29 cellular contexts compared by ENCODE assay signal in genomic region chr2:73611867-73612266, GRCh38. TPM values are rescaled to one million over a fixed set of nuclear protein-coding genes. Genes with fewer than 3 reads are reported as not detected.
A peak's percentile ranks its signal among the peaks of the same experiment; 100 is the strongest.
DNase-seq lines count a peak whose midpoint lies in the region; ATAC-seq, FAIRE-seq and TF ChIP-seq lines count a peak whose summit lies in the region.
"Had no signal": no experiment of that assay in that cellular context is flagged by ENCODE, and none has a peak within 500 bp of the region (broad histone marks: within the 10 kb centered on the region; RNA-seq: fewer than 3 reads in every experiment).

No MANE protein-coding gene starts in this region.

- no peak overlapping the region for H4K8ac ChIP-seq in IMR-90 (ENCODE audit: low read depth in 2 of 2, low read length in 2 of 2)

- no peak overlapping the region for H3K4ac ChIP-seq in IMR-90 (ENCODE audit: low read depth, low read length)

- H3K56ac ChIP-seq in IMR-90 (ENCODE audit: extremely low read depth, insufficient read depth, low read length): no peak overlapping the region

- H3K4me1 ChIP-seq in IMR-90 (ENCODE audit: control insufficient read depth, insufficient read depth, low read length) (no peaks in the 10 kb centered on the region), sigmoid colon (no peaks in the 10 kb centered on the region)
- H3K4me1 ChIP-seq: A549, transverse colon had no signal

- no peak overlapping the region for H2BK120ac ChIP-seq in IMR-90 (ENCODE audit: low read depth, low read length)

- no peak overlapping the region for H2AK9ac ChIP-seq in IMR-90 (replicated peaks; ENCODE audit: low read depth, low read length, poor library complexity)

- DNase-seq in Daoy (ENCODE audit: low read depth) (peak; percentile 27), IMR-90 (peak; percentile 31), bronchial epithelial cell (ENCODE audit: low read depth) (peak; percentile 72), left kidney (ENCODE audit: low read depth, low spot score) (peak; percentile 7), putamen (ENCODE audit: low spot score) (no peak), NCI-H2107 treated with DMSO at 0.1 percent for 48 hours (lab: John Stamatoyannopoulos, UW; ENCODE audit: unreplicated experiment) (no peak), sigmoid colon (no peak), NCI-H187 (lab: John Stamatoyannopoulos, UW) (no peak)
- DNase-seq: activated CD4-positive, alpha-beta T cell treated with anti-CD3 and anti-CD28 coated beads, Interleukin-2, amount 10 ng/mL, durations not matched to agents 24 days and 14 days; activated naive CD4-positive, alpha-beta T cell; activated T-cell treated with anti-CD3 and anti-CD28 coated beads, Interleukin-2, amount 50 U/mL, for 48 hours; AML-193; CD4-positive, alpha-beta memory T cell; DMS 273 treated with DMSO at 0.1 percent for 48 hours; GDM1; KG1; left cardiac atrium; MV-4-11; NCI-H1436 treated with DMSO at 0.1 percent for 48 hours; NCI-H2107; NCI-H446 treated with DMSO at 0.1 percent for 48 hours; stimulated activated CD4-positive, alpha-beta T cell treated with anti-CD3 and anti-CD28 coated beads, Interleukin-2, amount 100 ng/mL, for 24 hours; transverse colon had no signal

- in situ Hi-C loops in IMR-90 (cut with MboI; ENCODE audit: low sequenced_read_pairs): no loop called here

- POLR2A ChIA-PET in IMR-90 (lab: Charles Lee; ENCODE audit: unreplicated experiment): no interaction called here

- no peak overlapping the region for H3K18ac ChIP-seq in IMR-90 (ENCODE audit: low read depth, low read length)

- no peak overlapping the region for H3K4me2 ChIP-seq in IMR-90 (ENCODE audit: low read depth, low read length)
- H3K4me2 ChIP-seq: A549 had no signal

- no peak for FAIRE-seq in bronchial epithelial cell (lab: Jason Lieb, UNC)
- FAIRE-seq: A549, GM19239, HTR-8/SVneo had no signal

- H3K4me3 ChIP-seq in IMR-90 (ENCODE audit: insufficient read depth, low read depth, low read length) (no peak overlapping the region), bronchial epithelial cell (ENCODE audit: low read depth, low read length) (no peak overlapping the region), sigmoid colon (no peak overlapping the region)
- H3K4me3 ChIP-seq: A549, transverse colon had no signal

- H3K27me3 ChIP-seq in IMR-90 (ENCODE audit: control insufficient read depth, insufficient read depth, low read length) (no peaks in the 10 kb centered on the region), bronchial epithelial cell (ENCODE audit: control insufficient read depth, insufficient read depth, low read length) (no peaks in the 10 kb centered on the region), sigmoid colon (no peaks in the 10 kb centered on the region)
- H3K27me3 ChIP-seq: transverse colon had no signal

- H2BK5ac ChIP-seq in IMR-90 (ENCODE audit: low read depth, low read length, poor library complexity, severe bottlenecking): no peak overlapping the region

- no peak overlapping the region for H2BK15ac ChIP-seq in IMR-90 (ENCODE audit: low read depth, low read length)

- no peak overlapping the region for H3K27ac ChIP-seq in IMR-90 (ENCODE audit: insufficient read depth, low read length)
- no peak overlapping the region for H3K27ac ChIP-seq in sigmoid colon
- H3K27ac ChIP-seq: A549, transverse colon had no signal

- H2AK5ac ChIP-seq in IMR-90 (ENCODE audit: low read depth, low read length): no peak overlapping the region

- no peaks in the 10 kb centered on the region; the same call in 1 of the 2 replicates for H3K36me3 ChIP-seq in IMR-90 (ENCODE audit: control insufficient read depth, insufficient read depth, low read length)
- no peaks in the 10 kb centered on the region for H3K36me3 ChIP-seq in bronchial epithelial cell (ENCODE audit: control insufficient read depth, insufficient read depth, low read length)
- H3K36me3 ChIP-seq in sigmoid colon: peaks cover 0 to 24% (median 6%) of the 10 kb centered on the region in 4 donors
- H3K36me3 ChIP-seq: transverse colon had no signal

- H2BK20ac ChIP-seq in IMR-90 (ENCODE audit: low read depth, low read length): no peak overlapping the region

- BruUV-seq in IMR-90 (replicated peaks; lab: Mats Ljungman, UMichigan): no TSS peak

- no peaks in the 10 kb centered on the region for H4K20me1 ChIP-seq in IMR-90 (ENCODE audit: insufficient read depth, low read length)

- no peaks in the 10 kb centered on the region for H3K9me1 ChIP-seq in IMR-90 (ENCODE audit: insufficient read depth, low read length)

- no peak overlapping the region for H4K5ac ChIP-seq in IMR-90 (ENCODE audit: low read depth, low read length)

- WGBS in IMR-90 (ENCODE audit: extremely low coverage in 2 of 2, insufficient read length in 1 of 2), 2 experiments: no CpG with 5 or more reads among the region's 1 CpG
- WGBS in sigmoid colon, 2 donors: 93 to 95% methylated on average over 1 of the region's 1 CpG

- dilution Hi-C loops in IMR-90 (cut with HindIII; ENCODE audit: low sequenced_read_pairs, unreplicated experiment): no loop called here

- CTCF ChIA-PET in IMR-90 (lab: Yijun Ruan, JAX): no interaction called here

- no peaks in the 10 kb centered on the region for H3K9me3 ChIP-seq in IMR-90 (ENCODE audit: control insufficient read depth, insufficient read depth, low read length)
- no peaks in the 10 kb centered on the region for H3K9me3 ChIP-seq in sigmoid colon
- H3K9me3 ChIP-seq: A549, transverse colon had no signal

- no peak for TF ChIP-seq RAD21 in IMR-90 (IDR thresholded peaks at IDR 0.05; ENCODE audit: low read length)

- no peak overlapping the region for H2AFZ ChIP-seq in IMR-90 (replicated peaks; ENCODE audit: low read length, poor library complexity)

- no peak overlapping the region for H3K14ac ChIP-seq in IMR-90 (replicated peaks; ENCODE audit: low read depth, low read length)

- no peak overlapping the region for H3K9ac ChIP-seq in IMR-90 (ENCODE audit: low read depth, low read length)

- intact Hi-C loops in IMR-90 (cut with micrococcal nuclease): no loop called here
- intact Hi-C loops in sigmoid colon (cut with DNase I): no loop called here

- TF ChIP-seq POLR2A in IMR-90 (IDR thresholded peaks at IDR 0.05; ENCODE audit: low read depth, low read length) (no peak), sigmoid colon (IDR thresholded peaks at IDR 0.05) (no peak)

- no peak overlapping the region for H3K23ac ChIP-seq in IMR-90 (ENCODE audit: low read depth, low read length)

- no peak for TF ChIP-seq EP300 in sigmoid colon (IDR thresholded peaks at IDR 0.05)

- H4K91ac ChIP-seq in IMR-90 (ENCODE audit: insufficient read depth, low read depth, low read length): no peak overlapping the region

- ATAC-seq in IMR-90 (ENCODE audit: low read depth): no peak; the same call in 1 of the 2 replicates
- ATAC-seq: HCT116, left cardiac atrium had no signal

- TF ChIP-seq CTCF in IMR-90 (conservative IDR thresholded peaks at IDR 0.05; ENCODE audit: low read depth, low read length) (no peak), bronchial epithelial cell (IDR thresholded peaks at IDR 0.05; ENCODE audit: insufficient read depth, low read length, severe bottlenecking) (no peak), sigmoid colon (IDR thresholded peaks at IDR 0.05) (no peak)

- no peaks in the 10 kb centered on the region for H3K79me1 ChIP-seq in IMR-90 (ENCODE audit: low read depth in 1 of 2, low read length in 2 of 2)

TF ChIP-seq in IMR-90, 13 proteins besides CTCF, POLR2A, EP300 and RAD21:
- TF ChIP-seq, protein P1, sequence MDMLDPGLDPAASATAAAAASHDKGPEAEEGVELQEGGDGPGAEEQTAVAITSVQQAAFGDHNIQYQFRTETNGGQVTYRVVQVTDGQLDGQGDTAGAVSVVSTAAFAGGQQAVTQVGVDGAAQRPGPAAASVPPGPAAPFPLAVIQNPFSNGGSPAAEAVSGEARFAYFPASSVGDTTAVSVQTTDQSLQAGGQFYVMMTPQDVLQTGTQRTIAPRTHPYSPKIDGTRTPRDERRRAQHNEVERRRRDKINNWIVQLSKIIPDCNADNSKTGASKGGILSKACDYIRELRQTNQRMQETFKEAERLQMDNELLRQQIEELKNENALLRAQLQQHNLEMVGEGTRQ (IDR thresholded peaks at IDR 0.05; ENCODE audit: low read depth, low read length): no peak
- no peak for TF ChIP-seq FOS (IDR thresholded peaks at IDR 0.05; ENCODE audit: low read depth, low read length)
- TF ChIP-seq, protein P2, sequence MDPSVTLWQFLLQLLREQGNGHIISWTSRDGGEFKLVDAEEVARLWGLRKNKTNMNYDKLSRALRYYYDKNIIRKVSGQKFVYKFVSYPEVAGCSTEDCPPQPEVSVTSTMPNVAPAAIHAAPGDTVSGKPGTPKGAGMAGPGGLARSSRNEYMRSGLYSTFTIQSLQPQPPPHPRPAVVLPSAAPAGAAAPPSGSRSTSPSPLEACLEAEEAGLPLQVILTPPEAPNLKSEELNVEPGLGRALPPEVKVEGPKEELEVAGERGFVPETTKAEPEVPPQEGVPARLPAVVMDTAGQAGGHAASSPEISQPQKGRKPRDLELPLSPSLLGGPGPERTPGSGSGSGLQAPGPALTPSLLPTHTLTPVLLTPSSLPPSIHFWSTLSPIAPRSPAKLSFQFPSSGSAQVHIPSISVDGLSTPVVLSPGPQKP (IDR thresholded peaks at IDR 0.05; ENCODE audit: borderline replicate concordance, low read depth, low read length): no peak
- TF ChIP-seq RFX5 (IDR thresholded peaks at IDR 0.05; ENCODE audit: low read depth, low read length): no peak
- TF ChIP-seq SMC3 (IDR thresholded peaks at IDR 0.05; ENCODE audit: low read depth, low read length): no peak
- no peak for TF ChIP-seq NFE2L2 (IDR thresholded peaks at IDR 0.05; ENCODE audit: low read depth, low read length)
- TF ChIP-seq RCOR1 (IDR thresholded peaks at IDR 0.05; ENCODE audit: insufficient replicate concordance, low read length): no peak
- TF ChIP-seq BHLHE40 (IDR thresholded peaks at IDR 0.05; ENCODE audit: low read depth, low read length): no peak
- no peak for TF ChIP-seq CHD1 (IDR thresholded peaks at IDR 0.05; ENCODE audit: low read depth, low read length)
- TF ChIP-seq MXI1 (IDR thresholded peaks at IDR 0.05; ENCODE audit: borderline replicate concordance, low read depth, low read length): no peak
- TF ChIP-seq MAFK (IDR thresholded peaks at IDR 0.05; ENCODE audit: low read depth, low read length): no peak
- no peak for TF ChIP-seq CEBPB (IDR thresholded peaks at IDR 0.05; ENCODE audit: low read depth, low read length)
- no peak for TF ChIP-seq MAZ (IDR thresholded peaks at IDR 0.05; ENCODE audit: borderline replicate concordance, low read depth, low read length)

RNA-seq across cellular contexts. Expression of gene NAT8, which starts 30.4 kb away (rescaled TPM):
- not detected in 2 replicates for total RNA-seq in Daoy (2014; rRNA removed; shearing (Covaris generic))
- total RNA-seq in IMR-90 (2012; rRNA removed) (not detected in 2 replicates), bronchial epithelial cell (not detected in 2 replicates), sigmoid colon (not detected)
- polyA plus RNA-seq in IMR-90 (2012; rRNA removed) (not detected in 2 replicates), sigmoid colon (under 1 TPM in 1 of 3 donors, not detected in 2; 0.25 TPM)
- not detected in 2 replicates for polyA plus RNA-seq in IMR-90 (2012; cell fraction: cytosol; rRNA removed)
- polyA plus RNA-seq in IMR-90 (2012; cell fraction: nucleus; rRNA removed; ENCODE audit: low replicate concordance): not detected in 2 replicates
- total RNA-seq: activated CD4-positive, alpha-beta T cell treated with anti-CD3 and anti-CD28 coated beads, Interleukin-2, amount 10 ng/mL, durations not matched to agents 24 days and 14 days; CD4-positive, alpha-beta memory T cell; chondrocyte; fibroblast of villous mesenchyme; left cardiac atrium had no signal
- polyA plus RNA-seq: A549; CD4-positive, alpha-beta memory T cell had no signal

Comparison
In these comparisons a context has a peak if more than half of its experiments do, and no peak if none do; other contexts are left out.
1. DNase-seq: peak in Daoy (single experiment), IMR-90 (single experiment), bronchial epithelial cell (single experiment) and left kidney (single experiment); none in putamen (single experiment), NCI-H2107 treated with DMSO at 0.1 percent for 48 hours (single experiment), sigmoid colon (single experiment) and NCI-H187 (0 of 2).